In genomic region chr4:176967586-176967985, GRCh38 we compare ENCODE assay signal across 1 cellular context.
TF ChIP-seq lines count a peak whose summit lies in the region.

No MANE protein-coding gene starts in this region.

TF ChIP-seq in GM23338, 12 proteins besides CTCF, POLR2A, EP300 and RAD21 (continued from another document):
- no peak for TF ChIP-seq ZNF462 (CRISPR knock-in tag; IDR thresholded peaks at IDR 0.05)
- TF ChIP-seq NANOG (IDR thresholded peaks at IDR 0.05; ENCODE audit: borderline replicate concordance): no peak
- no peak for TF ChIP-seq JUNB (IDR thresholded peaks at IDR 0.05; ENCODE audit: unreplicated experiment)
- no peak for TF ChIP-seq REST (IDR thresholded peaks at IDR 0.05; ENCODE audit: unreplicated experiment)
- no peak for TF ChIP-seq CREB1 (CRISPR knock-in tag; IDR thresholded peaks at IDR 0.05; ENCODE audit: low read depth)
- no peak for TF ChIP-seq EZH2phosphoT487 (IDR thresholded peaks at IDR 0.05; ENCODE audit: unreplicated experiment)
